26 cellular contexts compared by ENCODE assay signal in the genomic region with DNA sequence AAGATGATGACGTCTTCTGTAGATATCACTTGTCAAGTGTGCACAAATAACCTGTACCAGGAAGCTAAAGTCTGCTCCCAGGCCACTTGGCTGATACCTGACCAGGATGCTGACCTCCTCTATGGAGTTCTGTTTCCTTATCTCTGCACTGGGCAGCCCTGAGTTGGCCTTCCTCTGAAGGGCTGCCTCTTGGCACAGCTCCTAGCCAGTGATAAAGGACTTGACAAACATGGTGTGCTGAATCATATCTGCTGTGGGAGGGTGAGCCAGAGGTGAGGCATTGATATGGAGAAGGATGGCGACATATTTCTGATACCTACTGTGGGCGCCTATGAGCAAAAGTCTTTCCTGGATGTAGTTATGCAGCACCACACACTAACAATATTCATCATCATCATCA. TPM values are rescaled to one million over a fixed set of nuclear protein-coding genes. Genes with fewer than 3 reads are reported as not detected.
A peak's percentile ranks its signal among the peaks of the same experiment; 100 is the strongest.
DNase-seq lines count a peak whose midpoint lies in the region; ATAC-seq, FAIRE-seq and TF ChIP-seq lines count a peak whose summit lies in the region.
"Had no signal": no experiment of that assay in that cellular context is flagged by ENCODE, and none has a peak within 500 bp of the region (broad histone marks: within the 10 kb centered on the region; RNA-seq: fewer than 3 reads in every experiment).

No MANE protein-coding gene starts in this region.

- H3K36me3 Mint-ChIP-seq in GM23338 (ENCODE audit: low read depth), result no peaks in the 10 kb centered on the region
- H3K36me3 Mint-ChIP-seq: natural killer cell had no signal

- H3K9me3 Mint-ChIP-seq in GM23338, result no peaks in the 10 kb centered on the region; the same call in 2 of the 3 replicates
- H3K9me3 Mint-ChIP-seq: natural killer cell had no signal

- peaks cover 9% of the 10 kb centered on the region; the same call in 1 of the 2 replicates for H3K9me2 ChIP-seq in GM23338 (ENCODE audit: insufficient read depth)

- POLR2A ChIA-PET in K562 (lab: Yijun Ruan, JAX), result interaction anchor here (0.9 kb wide), 1 partner anchor 12 kb away, joined by 3 read pairs; no protein-coding TSS in a partner anchor

- H3K27ac ChIP-seq in K562 (ENCODE audit: extremely low read depth, low read depth, low read length) (no peak overlapping the region), lung (ENCODE audit: low read depth in 1 of 2, low read length in 1 of 2) (no peak overlapping the region), GM23338 (ENCODE audit: low read depth) (no peak overlapping the region)
- H3K27ac ChIP-seq: epithelial cell of prostate, GM23248, SJCRH30, thoracic aorta had no signal

- no peak for FAIRE-seq in K562 (lab: Jason Lieb, UNC)
- FAIRE-seq: GM12891 had no signal

- no peak overlapping the region for H3K9ac ChIP-seq in K562 (ENCODE audit: insufficient read depth in 1 of 2, low read depth in 2 of 2, low read length in 2 of 2)
- H3K9ac ChIP-seq: GM23248 had no signal

- TF ChIP-seq CTCF in K562 (IDR thresholded peaks at IDR 0.05 in 2 of 3, conservative IDR thresholded peaks at IDR 0.05 in 1 of 3; ENCODE audit: insufficient read depth in 2 of 3, low read depth in 1 of 3, low read length in 3 of 3) (no peak), lung (IDR thresholded peaks at IDR 0.05; ENCODE audit: control extremely low read depth, extremely low read depth) (no peak), GM23338 (conservative IDR thresholded peaks at IDR 0.05; ENCODE audit: low read depth in 2 of 2) (no peak)

- H3K4me1 ChIP-seq in K562 (replicated peaks in 1 of 2; ENCODE audit: control insufficient read depth in 2 of 2, insufficient read depth in 2 of 2, low read length in 2 of 2) (peaks cover 0 to 4% of the 10 kb centered on the region in 2 experiments; a peak in 2 of 5 replicates), lung (ENCODE audit: control insufficient read depth in 2 of 2, insufficient read depth in 2 of 2, low read length in 2 of 2) (no peaks in the 10 kb centered on the region), GM23338 (ENCODE audit: insufficient read depth) (peaks cover 23% of the 10 kb centered on the region)
- H3K4me1 ChIP-seq: SJCRH30 had no signal

- H3K27me3 Mint-ChIP-seq in GM23338 (ENCODE audit: insufficient read depth, low read depth, poor library complexity), result peaks cover 8% of the 10 kb centered on the region

- peaks cover 23% of the 10 kb centered on the region for H3K4me1 Mint-ChIP-seq in GM23338
- H3K4me1 Mint-ChIP-seq: natural killer cell had no signal

- no peak overlapping the region for H3K27ac Mint-ChIP-seq in GM23338
- H3K27ac Mint-ChIP-seq: natural killer cell; T-helper 2 cell treated with Interferon-gamma antibody and Interleukin-4, amounts not matched to agents 5 μg/mL and 100 μg/mL, for 36 hours had no signal

- peak; percentile 61 for DNase-seq in DMS53 treated with DMSO at 0.1 percent for 48 hours (lab: John Stamatoyannopoulos, UW; ENCODE audit: unreplicated experiment)
- peak; percentile 87 for DNase-seq in NCI-H2196 treated with DMSO at 0.1 percent for 48 hours (lab: John Stamatoyannopoulos, UW; ENCODE audit: unreplicated experiment)
- DNase-seq in K562 (ENCODE audit: extremely low read depth in 1 of 4, low spot score in 3 of 4), result peak in 2 of 4 experiments; percentile 37
- DNase-seq in lung (ENCODE audit: low spot score), result peak; percentile 83
- no peak for DNase-seq in KBM-7
- DNase-seq in GM23338 (ENCODE audit: low spot score), result no peak
- no peak for DNase-seq in activated CD4-positive, CD25-positive, alpha-beta regulatory T cell treated with anti-CD3 and anti-CD28 coated beads, Interleukin-2, amount 50 U/mL, for 72 hours
- DNase-seq: activated CD4-positive, alpha-beta T cell treated with anti-CD3 and anti-CD28 coated beads for 4 hours; activated CD8-positive, alpha-beta memory T cell treated with anti-CD3 and anti-CD28 coated beads, Interleukin-2, amount 50 U/mL, for 4 hours; aorta; COR-L47; cortex of kidney; GDM1; GM23248; KG1; natural killer cell; NCI-H1105; NCI-H2227 treated with DMSO at 0.1 percent for 48 hours; posterior cingulate gyrus; SJCRH30 had no signal

- BruUV-seq in K562 (replicated peaks; lab: Mats Ljungman, UMichigan), result no TSS peak

- H3K27me3 ChIP-seq in K562 (ENCODE audit: control insufficient read depth in 2 of 2, insufficient read depth in 2 of 2, low read length in 2 of 2) (peaks cover 0 to 4% of the 10 kb centered on the region in 2 experiments; a peak in 1 of 5 replicates), lung (ENCODE audit: control insufficient read depth, insufficient read depth) (no peaks in the 10 kb centered on the region), GM23338 (ENCODE audit: insufficient read depth) (peaks cover 45% of the 10 kb centered on the region)
- H3K27me3 ChIP-seq: SJCRH30 had no signal

- no peak overlapping the region for H2AFZ ChIP-seq in K562 (ENCODE audit: low read depth, low read length)
- H2AFZ ChIP-seq in GM23338, result no peak overlapping the region
- H2AFZ ChIP-seq: GM23248 had no signal

- H3K4me3 ChIP-seq in K562 (no peak overlapping the region), lung (no peak overlapping the region), GM23338 (no peak overlapping the region)
- H3K4me3 ChIP-seq: GM23248, SJCRH30, smooth muscle cell, thoracic aorta had no signal

- 0% methylated on average over 3 of the region's 3 CpGs for WGBS in K562 (ENCODE audit: insufficient coverage, low coverage, missing lambda C conversion rate)
- WGBS in lung, 2 donors, result 56 to 88% methylated on average over 3 of the region's 3 CpGs

- no peak for TF ChIP-seq RAD21 in K562 (CRISPR knock-in tag; conservative IDR thresholded peaks at IDR 0.05 in 1 of 2, IDR thresholded peaks at IDR 0.05 in 1 of 2)

- no peaks in the 10 kb centered on the region for H4K20me1 ChIP-seq in K562 (replicated peaks; ENCODE audit: control insufficient read depth, insufficient read depth, low read length)
- H4K20me1 ChIP-seq in GM23338 (replicated peaks; ENCODE audit: insufficient read depth), result no peaks in the 10 kb centered on the region

- H3K36me3 ChIP-seq in K562 (ENCODE audit: control insufficient read depth, insufficient read depth, low read length), result no peaks in the 10 kb centered on the region
- no peaks in the 10 kb centered on the region for H3K36me3 ChIP-seq in lung (ENCODE audit: control insufficient read depth in 2 of 2, insufficient read depth in 2 of 2, low read length in 2 of 2)
- H3K36me3 ChIP-seq in GM23338 (ENCODE audit: insufficient read depth), result no peaks in the 10 kb centered on the region
- H3K36me3 ChIP-seq: SJCRH30, thoracic aorta had no signal

- CTCF ChIA-PET in K562 (lab: Yijun Ruan, JAX; ENCODE audit: low intra/inter-chr PET ratio), result no interaction called here

- no peaks in the 10 kb centered on the region for H3K9me1 ChIP-seq in K562 (ENCODE audit: control insufficient read depth, insufficient read depth, low read length)

- no peak for TF ChIP-seq POLR2A in K562 (conservative IDR thresholded peaks at IDR 0.05)

- H3K79me2 ChIP-seq in K562 (ENCODE audit: control insufficient read depth, insufficient read depth, low read length) (no peaks in the 10 kb centered on the region), GM23338 (replicated peaks; ENCODE audit: insufficient read depth) (no peaks in the 10 kb centered on the region)

- ATAC-seq in K562 (no peak), lung (ENCODE audit: insufficient read depth, low FRiP score) (peak; percentile 73), HG02973 (IDR thresholded peaks at IDR 0.05; ENCODE audit: unreplicated experiment) (no peak), GM23338 (no peak)
- ATAC-seq: natural killer cell had no signal

- H3F3A ChIP-seq in GM23338 (replicated peaks; ENCODE audit: low read depth), result peaks cover 10% of the 10 kb centered on the region; the same call in 1 of the 2 replicates

- intact Hi-C loops in K562 (cut with micrococcal nuclease), result no loop called here

- H3K9me3 ChIP-seq in K562 (replicated peaks; ENCODE audit: control insufficient read depth, insufficient read depth, low read depth, low read length) (no peaks in the 10 kb centered on the region), lung (ENCODE audit: control insufficient read depth in 2 of 2, insufficient read depth in 1 of 2, low read length in 1 of 2) (peaks cover 0 to 2% of the 10 kb centered on the region in 2 donors)
- H3K9me3 ChIP-seq: SJCRH30, thoracic aorta had no signal

- no peak overlapping the region for H3K4me2 ChIP-seq in K562 (ENCODE audit: insufficient read depth, low read length)
- no peak overlapping the region for H3K4me2 ChIP-seq in GM23338
- H3K4me2 ChIP-seq: smooth muscle cell had no signal

- in situ Hi-C loops in K562 (cut with MboI), result no loop called here
- in situ Hi-C loops in KBM-7 (cut with MboI; ENCODE audit: low pct_unique_long_range_greater_than_20kb, low sequenced_read_pairs), result no loop called here

- no peak for TF ChIP-seq EP300 in K562 (IDR thresholded peaks at IDR 0.05; ENCODE audit: low read length)

- H3K4me3 Mint-ChIP-seq in GM23338, result no peak overlapping the region
- H3K4me3 Mint-ChIP-seq: natural killer cell; T-helper 2 cell treated with Interferon-gamma antibody and Interleukin-4, amounts not matched to agents 5 μg/mL and 100 μg/mL, for 36 hours had no signal

TF ChIP-seq in K562, 482 proteins besides CTCF, POLR2A, EP300 and RAD21 (continues in another document):
- no peak for TF ChIP-seq KLF10 (CRISPR knock-in tag; IDR thresholded peaks at IDR 0.05)

TF ChIP-seq in GM23338, 12 proteins besides CTCF, POLR2A, EP300 and RAD21 (continues in another document):
- TF ChIP-seq JUNB (IDR thresholded peaks at IDR 0.05; ENCODE audit: unreplicated experiment), result no peak

RNA-seq across cellular contexts. Expression of a gene that starts 32.8 kb away (rescaled TPM):
- total RNA-seq in K562 (2011; cell fraction: chromatin; rRNA removed; ENCODE audit: low replicate concordance), result 0.19 and 0.21 TPM in 2 replicates
- 0.17 and 0.39 TPM in 2 replicates for total RNA-seq in K562 (2011; cell fraction: nucleolus; rRNA removed)
- total RNA-seq in K562 (2011; cell fraction: nucleoplasm; rRNA removed), result 0.23 TPM in 1 of 2 replicates, not detected in the other
- total RNA-seq in K562 (2014; rRNA removed) (0.69 and 0.82 TPM in 2 replicates), K562 (2014; rRNA removed; fragmentation: Illumina TruSeq; extraction: Trizol) (0.22 and 0.35 TPM in 2 replicates), K562 (2015; rRNA removed; fragmentation: Illumina TruSeq; extraction: Trizol) (0.25 and 0.38 TPM in 2 replicates), K562 (2021) (1.0 and 1.5 TPM in 2 replicates), lung (10 to 100 TPM; 10.4 to 39.5 TPM)
- polyA plus RNA-seq in K562 (2011; rRNA removed) (0.03 and 0.10 TPM in 2 replicates), K562 (2014; fragmentation: Illumina TruSeq; extraction: Trizol) (0.56 and 0.66 TPM in 2 replicates), K562 (2014; fragmentation: Nextera tagmentation; extraction: Ambion mirVana) (under 1 TPM; 0.14 to 0.15 TPM), K562 (2014; rRNA removed) (0.54 and 0.80 TPM in 2 replicates), lung (10 to 100 TPM in 1 of 2 donors, 1 to 10 TPM in 1; 10.0 to 24.8 TPM), GM23338 (2016; fragmentation: Nextera tagmentation; extraction: Ambion mirVana) (not detected in 2 replicates)
- polyA plus RNA-seq in K562 (2011; cell fraction: cytosol; rRNA removed), result 0.42 TPM in 1 of 2 replicates, not detected in the other
- polyA plus RNA-seq in K562 (2011; cell fraction: nucleus; rRNA removed), result 0.08 and 1.4 TPM in 2 replicates
- 1.7 and 4.1 TPM in 2 replicates for polyA plus RNA-seq in K562 (2012)
- not detected in 2 replicates for polyA minus RNA-seq in K562 (2011; rRNA and poly(A)+ RNA removed)
- 0.57 TPM in 1 of 2 replicates, not detected in the other for polyA minus RNA-seq in K562 (2011; cell fraction: cytosol; rRNA and poly(A)+ RNA removed)
- 0.27 TPM in 1 of 2 replicates, not detected in the other for polyA minus RNA-seq in K562 (2011; cell fraction: nucleus; rRNA and poly(A)+ RNA removed)
- not detected in 2 replicates for total RNA-seq in GM23338 (2014; rRNA removed; shearing (Covaris generic))
- total RNA-seq: aorta, GM23248, natural killer cell, smooth muscle cell had no signal
- polyA plus RNA-seq: GM23248, smooth muscle cell had no signal

Comparison
In these comparisons a context has a peak if more than half of its experiments do, and no peak if none do; other contexts are left out.
1. DNase-seq: peak in DMS53 treated with DMSO at 0.1 percent for 48 hours (single experiment), NCI-H2196 treated with DMSO at 0.1 percent for 48 hours (single experiment) and lung (single experiment); none in KBM-7 (single experiment), GM23338 (single experiment) and activated CD4-positive, CD25-positive, alpha-beta regulatory T cell treated with anti-CD3 and anti-CD28 coated beads, Interleukin-2, amount 50 U/mL, for 72 hours (single experiment).
2. RNA of a gene that starts 32.8 kb away (total RNA-seq): 10.4 to 39.5 TPM in lung; 0.17 to 1.5 TPM in K562 and not detected in GM23338; every median in the first group is over 4 times any median in the second.